In the genomic region with DNA sequence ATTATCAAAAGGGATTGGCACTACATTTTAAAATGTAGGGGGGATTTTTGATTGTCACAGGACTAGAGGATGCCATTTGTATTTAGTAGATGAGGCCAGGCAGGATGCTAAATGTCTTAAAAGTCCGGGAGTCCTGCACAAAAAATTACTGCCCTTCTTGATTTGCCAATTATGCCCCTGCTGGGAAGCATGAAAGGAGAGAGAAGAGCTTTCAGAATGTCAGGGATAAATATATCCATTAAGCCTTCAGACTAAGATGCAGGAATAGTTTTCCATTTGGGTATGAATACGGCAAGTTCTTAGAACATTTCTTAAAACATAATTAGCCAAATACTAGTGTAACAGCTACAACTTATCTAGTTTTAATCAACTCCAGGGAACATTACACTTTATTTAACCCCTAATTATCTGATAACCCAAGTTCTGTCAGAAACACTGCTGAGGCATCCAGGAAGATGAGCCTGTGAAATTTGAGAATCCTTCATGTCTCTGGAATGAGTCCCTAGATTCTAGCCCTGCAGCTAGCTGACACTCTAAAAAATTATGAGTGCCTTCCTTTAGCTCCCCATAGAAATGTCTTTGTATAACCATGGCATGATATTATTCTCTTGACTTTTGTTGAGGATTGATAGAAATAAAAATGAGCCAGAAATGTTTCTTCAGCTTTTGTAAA, we compare ENCODE assay signal across 28 cellular contexts. TPM values are rescaled to one million over a fixed set of nuclear protein-coding genes. Genes with fewer than 3 reads are reported as not detected.
A peak's percentile ranks its signal among the peaks of the same experiment; 100 is the strongest.
DNase-seq lines count a peak whose midpoint lies in the region; FAIRE-seq and TF ChIP-seq lines count a peak whose summit lies in the region.
"Had no signal": no experiment of that assay in that cellular context is flagged by ENCODE, and none has a peak within 500 bp of the region (broad histone marks: within the 10 kb centered on the region; RNA-seq: fewer than 3 reads in every experiment).

No MANE protein-coding gene starts in this region.

- H3K27ac ChIP-seq in coronary artery (no peak overlapping the region), mesenchymal stem cell (ENCODE audit: low read length, poor library complexity, severe bottlenecking) (no peak overlapping the region), small intestine (ENCODE audit: low read depth in 1 of 2, low read length in 1 of 2) (no peak overlapping the region)
- H3K27ac ChIP-seq: 22Rv1, SK-N-MC, uterus had no signal

- H3K18ac ChIP-seq in mesenchymal stem cell (ENCODE audit: low read depth in 1 of 2, low read length in 2 of 2): no peak overlapping the region

- H2AK5ac ChIP-seq in mesenchymal stem cell (ENCODE audit: low read length, severe bottlenecking): no peak overlapping the region

- H3K9me3 Mint-ChIP-seq in HFFc6 (no peaks in the 10 kb centered on the region), brain (no peaks in the 10 kb centered on the region), nephron (no peaks in the 10 kb centered on the region)
- H3K9me3 Mint-ChIP-seq: activated CD4-positive, alpha-beta memory T cell treated with anti-CD3 and anti-CD28 coated beads, Interleukin-2, amount 10 ng/mL, durations not matched to agents 7 days and 5 days; IgD-negative memory B cell; WTC11 had no signal

- H3K27me3 ChIP-seq in mesenchymal stem cell (ENCODE audit: control insufficient read depth in 1 of 2, insufficient read depth in 1 of 2, low read length in 2 of 2): no peaks in the 10 kb centered on the region
- no peaks in the 10 kb centered on the region for H3K27me3 ChIP-seq in small intestine (ENCODE audit: control insufficient read depth in 2 of 2, insufficient read depth in 2 of 2, low read length in 2 of 2)
- H3K27me3 ChIP-seq: gastrocnemius medialis, MG63, uterus had no signal

- H4K8ac ChIP-seq in mesenchymal stem cell (ENCODE audit: low read length): no peak overlapping the region

- no peak overlapping the region for H2BK120ac ChIP-seq in mesenchymal stem cell (ENCODE audit: low read depth, low read length)

- peak overlapping the region; percentile 13; the same call in 1 of the 2 replicates for H3K27ac Mint-ChIP-seq in HFFc6
- H3K27ac Mint-ChIP-seq in brain: peak overlapping the region in 4 of 5 experiments; percentile 1 to 72 (median 51)
- H3K27ac Mint-ChIP-seq in nephron: peak overlapping the region in 2 of 3 experiments; percentile 16 to 33
- H3K27ac Mint-ChIP-seq: activated CD4-positive, alpha-beta memory T cell treated with anti-CD3 and anti-CD28 coated beads, Interleukin-2, amount 10 ng/mL, durations not matched to agents 7 days and 5 days; WTC11 had no signal

- H3K4me3 Mint-ChIP-seq in HFFc6 (no peak overlapping the region), brain (peak overlapping the region in 1 of 5 experiments; percentile 23), nephron (no peak overlapping the region)
- H3K4me3 Mint-ChIP-seq: activated CD4-positive, alpha-beta memory T cell treated with anti-CD3 and anti-CD28 coated beads, Interleukin-2, amount 10 ng/mL, durations not matched to agents 7 days and 5 days; WTC11 had no signal

- 96% methylated on average over 2 of the region's 2 CpGs for WGBS in mesenchymal stem cell
- WGBS in small intestine, 3 donors: 86 to 94% (median 91%) methylated on average over 2 of the region's 2 CpGs

- TF ChIP-seq CTCF in HFFc6 (IDR thresholded peaks at IDR 0.05): no peak
- TF ChIP-seq CTCF in brain (conservative IDR thresholded peaks at IDR 0.05): no peak
- TF ChIP-seq CTCF in nephron (IDR thresholded peaks at IDR 0.05; ENCODE audit: unreplicated experiment in 3 of 3): no peak
- no peak for TF ChIP-seq CTCF in coronary artery (IDR thresholded peaks at IDR 0.05)

- H3K14ac ChIP-seq in mesenchymal stem cell (ENCODE audit: low read length in 2 of 2): no peak overlapping the region

- no peak overlapping the region for H2BK15ac ChIP-seq in mesenchymal stem cell (ENCODE audit: low read depth, poor library complexity, severe bottlenecking)

- DNase-seq in DMS 273 (lab: John Stamatoyannopoulos, UW; ENCODE audit: unreplicated experiment) (peak; percentile 8), DMS 273 treated with DMSO at 0.1 percent for 48 hours (lab: John Stamatoyannopoulos, UW) (no peak), HFFc6 (peak; percentile 12), coronary artery (ENCODE audit: low spot score) (no peak), mesenchymal stem cell (no peak), small intestine (no peak)
- DNase-seq: activated CD4-positive, alpha-beta memory T cell treated with anti-CD3 and anti-CD28 coated beads, Interleukin-2, amount 10 ng/mL, durations not matched to agents 7 days and 5 days; activated naive CD4-positive, alpha-beta T cell treated with Interleukin-2 at 50 U/mL for 16 hours; activated T-cell treated with anti-CD3 and anti-CD28 coated beads, Interleukin-2, amount 50 U/mL, for 1 hour; aorta; cerebellar nuclear complex; effector CD4-positive, alpha-beta T cell; gastrocnemius medialis; hypothalamus; MG63; NCI-H1694; NCI-H345; right cardiac atrium; RPMI8226; substantia nigra; uterus had no signal

- H3K9ac ChIP-seq in mesenchymal stem cell (ENCODE audit: low read length): no peak overlapping the region

- H3K36me3 Mint-ChIP-seq in HFFc6 (ENCODE audit: low read depth): peaks cover 41% of the 10 kb centered on the region
- H3K36me3 Mint-ChIP-seq in brain: peaks cover 55% of the 10 kb centered on the region
- peaks cover 55% of the 10 kb centered on the region for H3K36me3 Mint-ChIP-seq in nephron (ENCODE audit: low read depth)

- no peak overlapping the region for H2AFZ ChIP-seq in mesenchymal stem cell (ENCODE audit: low read depth, low read length)

- H4K91ac ChIP-seq in mesenchymal stem cell (ENCODE audit: low read length): no peak overlapping the region

- no peak overlapping the region for H3K4me2 ChIP-seq in mesenchymal stem cell (ENCODE audit: low read length, poor library complexity, severe bottlenecking)

- H3K9me3 ChIP-seq in mesenchymal stem cell (ENCODE audit: control insufficient read depth, low read length) (no peaks in the 10 kb centered on the region), small intestine (ENCODE audit: control insufficient read depth, low read depth) (no peaks in the 10 kb centered on the region)
- H3K9me3 ChIP-seq: gastrocnemius medialis, MG63, uterus had no signal

- H3K36me3 ChIP-seq in mesenchymal stem cell (ENCODE audit: control insufficient read depth in 1 of 2, insufficient read depth in 2 of 2, low read depth in 1 of 2, low read length in 2 of 2): peaks cover 6 to 90% of the 10 kb centered on the region in 2 experiments
- H3K36me3 ChIP-seq in small intestine (ENCODE audit: control insufficient read depth in 2 of 2, insufficient read depth in 2 of 2, low read length in 2 of 2): peaks cover 8 to 9% of the 10 kb centered on the region in 2 donors
- H3K36me3 ChIP-seq: uterus had no signal

- no peak for FAIRE-seq in small intestine (lab: Jason Lieb, UNC)
- FAIRE-seq: keratinocyte had no signal

- peaks cover 40% of the 10 kb centered on the region for H3K4me1 Mint-ChIP-seq in HFFc6 (ENCODE audit: low read depth)
- H3K4me1 Mint-ChIP-seq in brain: peaks cover 17% of the 10 kb centered on the region
- H3K4me1 Mint-ChIP-seq in nephron: peaks cover 26% of the 10 kb centered on the region

- H3K79me1 ChIP-seq in mesenchymal stem cell (replicated peaks; ENCODE audit: low read length, poor library complexity, severe bottlenecking): peaks cover 4% of the 10 kb centered on the region

- H3K23ac ChIP-seq in mesenchymal stem cell (ENCODE audit: low read length in 2 of 2): no peak overlapping the region

- H2BK12ac ChIP-seq in mesenchymal stem cell (ENCODE audit: low read length in 2 of 2): no peak overlapping the region

- peaks cover 2% of the 10 kb centered on the region; the same call in 1 of the 2 replicates for H3K27me3 Mint-ChIP-seq in HFFc6 (ENCODE audit: insufficient read depth)
- no peaks in the 10 kb centered on the region for H3K27me3 Mint-ChIP-seq in brain
- no peaks in the 10 kb centered on the region for H3K27me3 Mint-ChIP-seq in nephron (ENCODE audit: low read depth)
- H3K27me3 Mint-ChIP-seq: activated CD4-positive, alpha-beta memory T cell treated with anti-CD3 and anti-CD28 coated beads, Interleukin-2, amount 10 ng/mL, durations not matched to agents 7 days and 5 days had no signal

- H3K4me3 ChIP-seq in coronary artery (no peak overlapping the region), mesenchymal stem cell (ENCODE audit: insufficient read depth in 1 of 2, low read depth in 1 of 2, low read length in 2 of 2) (no peak overlapping the region), small intestine (ENCODE audit: low read depth in 1 of 2, low read length in 2 of 2) (no peak overlapping the region)
- H3K4me3 ChIP-seq: gastrocnemius medialis, MG63, SK-N-MC, uterus had no signal

- H3K4me1 ChIP-seq in mesenchymal stem cell (ENCODE audit: control insufficient read depth, insufficient read depth, low read depth, low read length): no peaks in the 10 kb centered on the region
- peaks cover 0 to 7% of the 10 kb centered on the region in 2 donors for H3K4me1 ChIP-seq in small intestine (ENCODE audit: control insufficient read depth in 2 of 2, insufficient read depth in 1 of 2, low read depth in 1 of 2, low read length in 1 of 2)
- H3K4me1 ChIP-seq: uterus had no signal

- H2BK5ac ChIP-seq in mesenchymal stem cell (ENCODE audit: low read depth, low read length, poor library complexity, severe bottlenecking): no peak overlapping the region

- H3K4ac ChIP-seq in mesenchymal stem cell (ENCODE audit: low read depth in 1 of 2, low read length in 2 of 2): no peak overlapping the region

RNA-seq across cellular contexts. Expression of gene ITM2B, which starts 34.1 kb away (rescaled TPM):
- total RNA-seq in HFFc6 (2021; fragmentation: NEBNext Ultra II Directional; extraction: Animal tissue kit (Norgen Biotek cat#: 25700)): 100 to 1,000 TPM; 161 to 258 (median 191) TPM
- polyA plus RNA-seq in brain (ENCODE audit: insufficient read depth, low read depth, low replicate concordance) (362 TPM), small intestine (100 to 1,000 TPM; 288 to 437 (median 349) TPM)
- 356 TPM for polyA plus RNA-seq in mesenchymal stem cell (2013, experiment 1 of 2)
- polyA plus RNA-seq in mesenchymal stem cell (2013, experiment 2 of 2): 375 TPM

RNA-seq across cellular contexts. Expression of gene RB1, which starts 36.4 kb away (rescaled TPM):
- 10 to 100 TPM; 39.2 to 50.4 (median 43.0) TPM for total RNA-seq in HFFc6 (2021; fragmentation: NEBNext Ultra II Directional; extraction: Animal tissue kit (Norgen Biotek cat#: 25700))
- 4.1 TPM for polyA plus RNA-seq in brain (ENCODE audit: insufficient read depth, low read depth, low replicate concordance)
- polyA plus RNA-seq in mesenchymal stem cell (2013, experiment 1 of 2): 23.0 TPM
- 23.7 TPM for polyA plus RNA-seq in mesenchymal stem cell (2013, experiment 2 of 2)
- 10 to 100 TPM; 11.9 to 25.1 (median 15.2) TPM for polyA plus RNA-seq in small intestine

Comparison
In these comparisons a context has a peak if more than half of its experiments do, and no peak if none do; other contexts are left out.
1. DNase-seq: peak in DMS 273 (single experiment) and HFFc6 (single experiment); none in DMS 273 treated with DMSO at 0.1 percent for 48 hours (single experiment), coronary artery (single experiment), mesenchymal stem cell (single experiment) and small intestine (single experiment).
2. Peak in every context shown above with its lines, with median percentiles within 50 percentile points of each other: H3K27ac Mint-ChIP-seq.